8 cellular contexts compared by ENCODE assay signal in genomic region chr11:62575837-62576236, GRCh38. TPM values are rescaled to one million over a fixed set of nuclear protein-coding genes. Genes with fewer than 3 reads are reported as not detected.
DNase-seq lines count a peak whose midpoint lies in the region; ATAC-seq and TF ChIP-seq lines count a peak whose summit lies in the region.

No MANE protein-coding gene starts in this region.

- peaks cover 26 to 27% of the 10 kb centered on the region in 2 donors for H3K4me1 ChIP-seq in mucosa of rectum (ENCODE audit: control insufficient read depth in 2 of 2, insufficient read depth in 2 of 2, low read length in 2 of 2)
- peaks cover 8% of the 10 kb centered on the region for H3K4me1 ChIP-seq in foreskin keratinocyte

- TF ChIP-seq CTCF in brain (conservative IDR thresholded peaks at IDR 0.05) = no peak
- TF ChIP-seq CTCF in type B pancreatic cell (conservative IDR thresholded peaks at IDR 0.05) = no peak
- TF ChIP-seq CTCF in foreskin keratinocyte (conservative IDR thresholded peaks at IDR 0.05) = no peak

- intact Hi-C loops in posterior cingulate gyrus (cut with DNase I) = no loop called here

- peaks cover 42% of the 10 kb centered on the region for H3K4me1 Mint-ChIP-seq in activated naive CD4-positive, alpha-beta T cell treated with anti-CD3 and anti-CD28 coated beads, Interleukin-2, amount 50 U/mL, for 24 hours
- H3K4me1 Mint-ChIP-seq in brain (peaks cover 40% of the 10 kb centered on the region), type B pancreatic cell (ENCODE audit: unreplicated experiment) (peaks cover 28% of the 10 kb centered on the region)

- peaks cover 22 to 38% of the 10 kb centered on the region in 2 donors for H3K36me3 ChIP-seq in mucosa of rectum (ENCODE audit: control insufficient read depth in 2 of 2, insufficient read depth in 2 of 2, low read length in 2 of 2)

- H3K27ac Mint-ChIP-seq in activated naive CD4-positive, alpha-beta T cell treated with anti-CD3 and anti-CD28 coated beads, Interleukin-2, amount 50 U/mL, for 24 hours = no peak overlapping the region
- H3K27ac Mint-ChIP-seq in brain (peak overlapping the region; percentile 31 to 99 (median 95)), type B pancreatic cell (peak overlapping the region; percentile 74)

- H3K9ac ChIP-seq in mucosa of rectum (ENCODE audit: low read depth in 1 of 2, low read length in 2 of 2) = peak overlapping the region; percentile 95

- no peak for DNase-seq in activated naive CD4-positive, alpha-beta T cell (lab: John Stamatoyannopoulos, UW)
- DNase-seq in type B pancreatic cell (ENCODE audit: extremely low spot score, unreplicated experiment) = no peak
- DNase-seq in foreskin keratinocyte = no peak
- DNase-seq in posterior cingulate gyrus = no peak
- DNase-seq in amniotic stem cell (lab: John Stamatoyannopoulos, UW) = no peak

- ATAC-seq in foreskin keratinocyte = no peak

- H3K4me3 ChIP-seq in mucosa of rectum (ENCODE audit: low read length in 2 of 2) = peak overlapping the region in 1 of 2 donors; percentile 93

- H3K9me3 ChIP-seq in mucosa of rectum (ENCODE audit: control insufficient read depth in 2 of 2, low read length in 2 of 2) = no peaks in the 10 kb centered on the region

- no peaks in the 10 kb centered on the region for H3K27me3 ChIP-seq in mucosa of rectum (ENCODE audit: control insufficient read depth in 2 of 2, insufficient read depth in 2 of 2, low read length in 2 of 2)
- H3K27me3 ChIP-seq in foreskin keratinocyte = no peaks in the 10 kb centered on the region

- H3K27me3 Mint-ChIP-seq in activated naive CD4-positive, alpha-beta T cell treated with anti-CD3 and anti-CD28 coated beads, Interleukin-2, amount 50 U/mL, for 24 hours = no peaks in the 10 kb centered on the region
- H3K27me3 Mint-ChIP-seq in brain = peaks cover 16% of the 10 kb centered on the region
- no peaks in the 10 kb centered on the region for H3K27me3 Mint-ChIP-seq in type B pancreatic cell

- peak overlapping the region; percentile 95 for H3K4me3 Mint-ChIP-seq in activated naive CD4-positive, alpha-beta T cell treated with anti-CD3 and anti-CD28 coated beads, Interleukin-2, amount 50 U/mL, for 24 hours
- peak overlapping the region; percentile 70 to 97 (median 94) for H3K4me3 Mint-ChIP-seq in brain
- H3K4me3 Mint-ChIP-seq in type B pancreatic cell = peak overlapping the region; percentile 98

- H3K36me3 Mint-ChIP-seq in activated naive CD4-positive, alpha-beta T cell treated with anti-CD3 and anti-CD28 coated beads, Interleukin-2, amount 50 U/mL, for 24 hours = peaks cover 28% of the 10 kb centered on the region
- peaks cover 55% of the 10 kb centered on the region for H3K36me3 Mint-ChIP-seq in brain
- H3K36me3 Mint-ChIP-seq in type B pancreatic cell = peaks cover 28% of the 10 kb centered on the region

- H3K27ac ChIP-seq in mucosa of rectum (ENCODE audit: low read depth in 2 of 2, low read length in 2 of 2) = peak overlapping the region in 1 of 2 donors; percentile 93
- no peak overlapping the region for H3K27ac ChIP-seq in foreskin keratinocyte

- H3K9me3 Mint-ChIP-seq in activated naive CD4-positive, alpha-beta T cell treated with anti-CD3 and anti-CD28 coated beads, Interleukin-2, amount 50 U/mL, for 24 hours = no peaks in the 10 kb centered on the region
- H3K9me3 Mint-ChIP-seq in brain (peaks cover 0 to 3% (median 0%) of the 10 kb centered on the region in 5 experiments), type B pancreatic cell (no peaks in the 10 kb centered on the region)

RNA-seq across cellular contexts. Expression of gene EEF1G, which starts 2.1 kb away (rescaled TPM):
- polyA plus RNA-seq in brain (ENCODE audit: insufficient read depth, low read depth, low replicate concordance) = 3,048 TPM
- 1,846 and 2,051 TPM in 2 replicates for total RNA-seq in type B pancreatic cell (ENCODE audit: low replicate concordance)
- 1,508 and 1,552 TPM in 2 replicates for total RNA-seq in foreskin keratinocyte
- polyA plus RNA-seq in foreskin keratinocyte = 1,795 and 1,871 TPM in 2 replicates

RNA-seq across cellular contexts. Expression of gene TUT1, which starts 15.5 kb away (rescaled TPM):
- polyA plus RNA-seq in brain (ENCODE audit: insufficient read depth, low read depth, low replicate concordance) = 28.4 TPM
- total RNA-seq in type B pancreatic cell (ENCODE audit: low replicate concordance) = 15.0 and 22.1 TPM in 2 replicates
- 12.1 and 13.1 TPM in 2 replicates for total RNA-seq in foreskin keratinocyte
- 12.7 and 13.6 TPM in 2 replicates for polyA plus RNA-seq in foreskin keratinocyte

RNA-seq across cellular contexts. Expression of gene MTA2, which starts 25.8 kb away (rescaled TPM):
- polyA plus RNA-seq in brain (ENCODE audit: insufficient read depth, low read depth, low replicate concordance) = 111 TPM
- total RNA-seq in type B pancreatic cell (ENCODE audit: low replicate concordance) = 148 and 152 TPM in 2 replicates
- total RNA-seq in foreskin keratinocyte = 172 and 183 TPM in 2 replicates
- 93.6 and 107 TPM in 2 replicates for polyA plus RNA-seq in foreskin keratinocyte

RNA-seq across cellular contexts. Expression of gene AHNAK, which starts 29.2 kb away (rescaled TPM):
- polyA plus RNA-seq in brain (ENCODE audit: insufficient read depth, low read depth, low replicate concordance) = 17.2 TPM
- total RNA-seq in type B pancreatic cell (ENCODE audit: low replicate concordance) = 302 and 656 TPM in 2 replicates
- total RNA-seq in foreskin keratinocyte = 393 and 461 TPM in 2 replicates
- 57.2 and 57.9 TPM in 2 replicates for polyA plus RNA-seq in foreskin keratinocyte

RNA-seq across cellular contexts. Expression of gene EML3, which starts 36.7 kb away (rescaled TPM):
- polyA plus RNA-seq in brain (ENCODE audit: insufficient read depth, low read depth, low replicate concordance) (23.3 TPM), foreskin keratinocyte (19.7 and 22.9 TPM in 2 replicates)
- total RNA-seq in type B pancreatic cell (ENCODE audit: low replicate concordance) (46.0 and 76.0 TPM in 2 replicates), foreskin keratinocyte (21.5 and 21.6 TPM in 2 replicates)
